Comparison of ENCODE assay signal across 9 cellular contexts in the genomic region with DNA sequence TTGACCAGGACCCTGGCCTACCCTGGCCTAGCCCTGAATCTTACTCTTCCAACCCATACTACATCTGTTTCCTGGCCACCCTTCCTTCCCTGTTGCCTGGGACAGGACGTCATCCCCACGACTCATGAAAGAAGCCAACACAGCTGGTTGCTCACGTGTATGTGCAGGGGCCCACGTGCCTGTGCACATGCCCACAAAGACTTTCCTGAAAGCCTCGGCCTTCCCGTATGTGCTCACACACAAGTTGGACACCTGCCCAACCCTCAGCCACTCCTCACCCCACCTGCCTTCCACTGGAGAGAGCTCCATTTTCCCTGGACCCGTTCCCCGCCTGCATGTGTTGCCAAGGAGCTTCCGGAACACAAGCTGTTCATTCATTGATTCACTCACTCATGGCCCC. TPM values are rescaled to one million over a fixed set of nuclear protein-coding genes. Genes with fewer than 3 reads are reported as not detected.
DNase-seq lines count a peak whose midpoint lies in the region; ATAC-seq and TF ChIP-seq lines count a peak whose summit lies in the region.
"Had no signal": no experiment of that assay in that cellular context is flagged by ENCODE, and none has a peak within 500 bp of the region (broad histone marks: within the 10 kb centered on the region; RNA-seq: fewer than 3 reads in every experiment).

No MANE protein-coding gene starts in this region.

- no peaks in the 10 kb centered on the region for H3K36me3 Mint-ChIP-seq in chondrocyte (ENCODE audit: low read depth)

- H3K27me3 ChIP-seq in adrenal gland (no peaks in the 10 kb centered on the region), hepatocyte (no peaks in the 10 kb centered on the region), upper lobe of left lung (no peaks in the 10 kb centered on the region)

- TF ChIP-seq CTCF in adrenal gland (IDR thresholded peaks at IDR 0.05) (no peak), hepatocyte (IDR thresholded peaks at IDR 0.05; ENCODE audit: poor library complexity) (no peak), upper lobe of left lung (IDR thresholded peaks at IDR 0.05) (no peak), chondrocyte (IDR thresholded peaks at IDR 0.05) (no peak)

- H2AFZ ChIP-seq in hepatocyte = no peak overlapping the region

- intact Hi-C loops in adrenal gland (cut with DNase I) = no loop called here

- peak in 2 of 4 donors; percentile 56 to 65 for TF ChIP-seq EP300 in upper lobe of left lung (IDR thresholded peaks at IDR 0.05)

- H3K9me3 Mint-ChIP-seq in chondrocyte (ENCODE audit: low read depth) = no peaks in the 10 kb centered on the region

- no peak overlapping the region for H3K4me3 Mint-ChIP-seq in chondrocyte (ENCODE audit: unreplicated experiment)

- H3K4me1 Mint-ChIP-seq in chondrocyte (ENCODE audit: low read depth) = peaks cover 27% of the 10 kb centered on the region

- TF ChIP-seq POLR2A in adrenal gland (IDR thresholded peaks at IDR 0.05) (no peak), upper lobe of left lung (IDR thresholded peaks at IDR 0.05) (no peak)

- peak; percentile 80 to 89 for ATAC-seq in upper lobe of left lung (ENCODE audit: low FRiP score in 2 of 2)

- H3K4me1 ChIP-seq in adrenal gland (replicated peaks in 1 of 2) (no peaks in the 10 kb centered on the region), hepatocyte (ENCODE audit: insufficient read depth) (peaks cover 11% of the 10 kb centered on the region), upper lobe of left lung (peaks cover 0 to 9% (median 2%) of the 10 kb centered on the region in 4 donors)

- H3K36me3 ChIP-seq in adrenal gland (replicated peaks in 1 of 2) (no peaks in the 10 kb centered on the region), hepatocyte (replicated peaks; ENCODE audit: insufficient read depth, low read depth) (no peaks in the 10 kb centered on the region), upper lobe of left lung (no peaks in the 10 kb centered on the region)

- no peaks in the 10 kb centered on the region for H4K20me1 ChIP-seq in hepatocyte (ENCODE audit: insufficient read depth, poor library complexity, severe bottlenecking)

- peak; percentile 92 for DNase-seq in LHCN-M2 (ENCODE audit: low read depth)
- peak in 6 of 7 donors; percentile 51 to 71 (median 58) for DNase-seq in adrenal gland
- peak; percentile 62 for DNase-seq in hepatocyte (ENCODE audit: low spot score)
- peak in 1 of 2 donors; percentile 92 for DNase-seq in upper lobe of left lung
- no peak for DNase-seq in NCI-H187 treated with DMSO at 0.1 percent for 48 hours (lab: John Stamatoyannopoulos, UW)
- DNase-seq in activated effector memory CD4-positive, alpha-beta T cell treated with Interleukin-2 at 50 U/mL for 16 hours = no peak
- no peak for DNase-seq in chondrocyte (ENCODE audit: low spot score)
- DNase-seq: activated T-cell treated with anti-CD3 and anti-CD28 coated beads for 4 hours, NCI-H524 treated with DMSO at 0.1 percent for 48 hours had no signal

- H3K27ac ChIP-seq in adrenal gland = no peak overlapping the region
- H3K27ac ChIP-seq in hepatocyte = peak overlapping the region; percentile 69
- H3K27ac ChIP-seq in upper lobe of left lung = peak overlapping the region in 3 of 4 donors; percentile 15 to 30 (median 27)

- no peaks in the 10 kb centered on the region for H3K9me3 ChIP-seq in adrenal gland (replicated peaks in 1 of 3)
- no peaks in the 10 kb centered on the region for H3K9me3 ChIP-seq in hepatocyte (ENCODE audit: low read depth)
- no peaks in the 10 kb centered on the region for H3K9me3 ChIP-seq in upper lobe of left lung

- H3K4me3 ChIP-seq in adrenal gland (no peak overlapping the region), hepatocyte (no peak overlapping the region), upper lobe of left lung (no peak overlapping the region)

- H3K27me3 Mint-ChIP-seq in chondrocyte (ENCODE audit: low read depth) = no peaks in the 10 kb centered on the region

- H3K27ac Mint-ChIP-seq in chondrocyte (ENCODE audit: unreplicated experiment) = no peak overlapping the region

- 42 to 67% (median 47%) methylated on average over 8 to 9 of the region's 9 CpGs for WGBS in adrenal gland, 4 donors
- 58% methylated on average over 9 of the region's 9 CpGs for WGBS in hepatocyte (ENCODE audit: low lambda C conversion rate, missing lambda C conversion rate)
- 27 to 43% methylated on average over 9 of the region's 9 CpGs for WGBS in upper lobe of left lung, 2 donors

- no peak overlapping the region for H3K4me2 ChIP-seq in hepatocyte

- no peaks in the 10 kb centered on the region for H3K9me2 ChIP-seq in hepatocyte (replicated peaks; ENCODE audit: insufficient read depth)

- no peaks in the 10 kb centered on the region for H3K79me2 ChIP-seq in hepatocyte

RNA-seq across cellular contexts. Expression of gene PLXDC1, which starts 7.0 kb away (rescaled TPM):
- 0.83 and 1.9 TPM in 2 replicates for total RNA-seq in LHCN-M2 (2014; rRNA removed)
- polyA plus RNA-seq in LHCN-M2 (2012) = 0.43 TPM
- 1 to 10 TPM; 1.3 to 5.0 (median 3.9) TPM for total RNA-seq in adrenal gland
- polyA plus RNA-seq in adrenal gland = 1 to 10 TPM; 1.5 to 5.6 (median 4.8) TPM
- 4.1 and 8.6 TPM in 2 replicates for total RNA-seq in hepatocyte
- polyA plus RNA-seq in hepatocyte = 3.9 and 4.1 TPM in 2 replicates
- total RNA-seq in upper lobe of left lung = 10 to 100 TPM in 3 of 6 donors, 1 to 10 TPM in 3; 3.8 to 47.1 (median 10.5) TPM
- total RNA-seq in chondrocyte = 11.1 to 40.5 TPM (median 37.4 TPM) in 3 replicates

RNA-seq across cellular contexts. Expression of gene ARL5C, which starts 21.5 kb away (rescaled TPM):
- not detected in 2 replicates for total RNA-seq in LHCN-M2 (2014; rRNA removed)
- not detected for polyA plus RNA-seq in LHCN-M2 (2012)
- total RNA-seq in adrenal gland = not detected
- polyA plus RNA-seq in adrenal gland = not detected
- not detected in 2 replicates for total RNA-seq in hepatocyte
- not detected in 2 replicates for polyA plus RNA-seq in hepatocyte
- under 1 TPM in 1 of 6 donors, not detected in 5; 0.39 TPM for total RNA-seq in upper lobe of left lung
- 0.25 TPM in 1 of 3 replicates, not detected in the others for total RNA-seq in chondrocyte

RNA-seq across cellular contexts. Expression of gene CACNB1, which starts 53.1 kb away (rescaled TPM):
- total RNA-seq in LHCN-M2 (2014; rRNA removed) (3.8 and 4.0 TPM in 2 replicates), adrenal gland (1 to 10 TPM in 7 of 8 donors, under 1 TPM in 1; 0.85 to 9.1 (median 5.4) TPM), hepatocyte (1.9 and 2.2 TPM in 2 replicates), upper lobe of left lung (100 to 1,000 TPM in 1 of 6 donors, 10 to 100 TPM in 5; 28.8 to 149 (median 34.0) TPM), chondrocyte (22.6 to 25.5 TPM (median 24.1 TPM) in 3 replicates)
- 6.6 TPM for polyA plus RNA-seq in LHCN-M2 (2012)
- polyA plus RNA-seq in adrenal gland (10 to 100 TPM in 2 of 3 donors, 1 to 10 TPM in 1; 3.8 to 28.8 (median 10.5) TPM), hepatocyte (4.2 and 6.3 TPM in 2 replicates)

RNA-seq across cellular contexts. Expression of gene RPL19, which starts 55.7 kb away (rescaled TPM):
- 2,020 and 2,409 TPM in 2 replicates for total RNA-seq in LHCN-M2 (2014; rRNA removed)
- polyA plus RNA-seq in LHCN-M2 (2012) = 2,018 TPM
- total RNA-seq in adrenal gland = 1,000 to 10,000 TPM; 1,513 to 2,859 (median 2,022) TPM
- 1,000 to 10,000 TPM; 2,256 to 4,908 (median 2,700) TPM for polyA plus RNA-seq in adrenal gland
- 1,924 and 2,459 TPM in 2 replicates for total RNA-seq in hepatocyte
- polyA plus RNA-seq in hepatocyte = 806 and 874 TPM in 2 replicates
- 1,000 to 10,000 TPM; 1,356 to 1,902 (median 1,599) TPM for total RNA-seq in upper lobe of left lung
- total RNA-seq in chondrocyte = 1,031 to 1,318 TPM (median 1,035 TPM) in 3 replicates

Comparison
In these comparisons a context has a peak if more than half of its experiments do, and no peak if none do; other contexts are left out.
1. DNase-seq: peak in LHCN-M2 (single experiment), adrenal gland (6 of 7) and hepatocyte (single experiment); none in NCI-H187 treated with DMSO at 0.1 percent for 48 hours (single experiment), activated effector memory CD4-positive, alpha-beta T cell treated with Interleukin-2 at 50 U/mL for 16 hours (single experiment) and chondrocyte (single experiment).
2. H3K27ac ChIP-seq: peak in hepatocyte (single experiment) and upper lobe of left lung (3 of 4); none in adrenal gland (0 of 5).